7 cellular contexts compared by ENCODE assay signal in the genomic region with DNA sequence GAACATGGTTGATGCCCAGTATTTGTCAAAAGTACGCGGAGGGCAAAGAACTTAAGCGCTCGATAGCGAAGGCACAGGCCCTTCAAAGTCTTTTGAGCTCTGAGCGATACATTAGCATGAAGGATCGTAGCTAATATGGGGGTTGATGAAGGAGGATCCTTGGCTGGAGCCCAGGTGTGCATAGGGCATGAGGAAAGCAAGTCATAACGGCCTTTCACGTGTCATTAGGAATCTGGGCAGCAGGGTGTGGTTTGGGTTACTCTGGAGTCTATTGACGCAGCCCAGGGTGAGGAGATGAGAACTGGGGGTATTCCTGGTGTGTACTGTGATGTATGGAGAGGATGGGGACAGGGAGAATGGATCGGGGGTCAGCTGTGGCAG. TPM values are rescaled to one million over a fixed set of nuclear protein-coding genes. Genes with fewer than 3 reads are reported as not detected.
DNase-seq lines count a peak whose midpoint lies in the region; ATAC-seq, FAIRE-seq and TF ChIP-seq lines count a peak whose summit lies in the region.

No MANE protein-coding gene starts in this region.

- H3K27ac ChIP-seq in mucosa of rectum (ENCODE audit: low read depth in 2 of 2, low read length in 2 of 2), result peak overlapping the region; percentile 97 to 98

- in situ Hi-C loops in SK-MEL-5 (cut with HindIII; ENCODE audit: low pct_unique_long_range_greater_than_20kb, low sequenced_read_pairs), result no loop called here

- H3K4me3 ChIP-seq in GM06990 (replicated peaks; ENCODE audit: low read depth, low read length) (peak overlapping the region; percentile 90), epithelial cell of esophagus (ENCODE audit: low read length) (peak overlapping the region; percentile 82), mucosa of rectum (ENCODE audit: low read length in 2 of 2) (peak overlapping the region; percentile 80 to 93)

- no peak for DNase-seq in GM06990 (ENCODE audit: extremely low read depth, insufficient read length)
- peak; percentile 40 for DNase-seq in SK-MEL-5 (ENCODE audit: low read depth, low spot score)
- DNase-seq in epithelial cell of esophagus (ENCODE audit: low read depth), result peak; percentile 59
- peak; percentile 40 for DNase-seq in urothelium cell line (ENCODE audit: low spot score)

- no peak for TF ChIP-seq CTCF in GM06990 (IDR thresholded peaks at IDR 0.05; ENCODE audit: insufficient read depth, low read length, poor library complexity, severe bottlenecking)
- no peak for TF ChIP-seq CTCF in epithelial cell of esophagus (IDR thresholded peaks at IDR 0.05; ENCODE audit: insufficient read depth, low read depth, low read length, missing control alignments)

- peaks cover 9 to 12% of the 10 kb centered on the region in 2 donors for H3K4me1 ChIP-seq in mucosa of rectum (ENCODE audit: control insufficient read depth in 2 of 2, insufficient read depth in 2 of 2, low read length in 2 of 2)

- H3K9me3 ChIP-seq in mucosa of rectum (ENCODE audit: control insufficient read depth in 2 of 2, low read length in 2 of 2), result no peaks in the 10 kb centered on the region

- peak overlapping the region; percentile 94 to 97 for H3K9ac ChIP-seq in mucosa of rectum (ENCODE audit: low read depth in 1 of 2, low read length in 2 of 2)

- FAIRE-seq in urothelium cell line (lab: Jason Lieb, UNC), result no peak

- ATAC-seq in HG02885 (IDR thresholded peaks at IDR 0.05; ENCODE audit: poor library complexity, unreplicated experiment), result peak; percentile 2
- ATAC-seq in GM21825 (IDR thresholded peaks at IDR 0.05; ENCODE audit: unreplicated experiment), result no peak

- no peaks in the 10 kb centered on the region for H3K27me3 ChIP-seq in GM06990 (replicated peaks; ENCODE audit: control insufficient read depth, insufficient read depth, low read length)
- H3K27me3 ChIP-seq in mucosa of rectum (ENCODE audit: control insufficient read depth in 2 of 2, insufficient read depth in 2 of 2, low read length in 2 of 2), result no peaks in the 10 kb centered on the region

- H3K36me3 ChIP-seq in GM06990 (ENCODE audit: control insufficient read depth, insufficient read depth, low read length) (peaks cover 4% of the 10 kb centered on the region), mucosa of rectum (ENCODE audit: control insufficient read depth in 2 of 2, insufficient read depth in 2 of 2, low read length in 2 of 2) (peaks cover 6 to 14% of the 10 kb centered on the region in 2 donors)

RNA-seq across cellular contexts. Expression of a gene that starts 0.6 kb away (rescaled TPM):
- 25.5 and 32.7 TPM in 2 replicates for total RNA-seq in SK-MEL-5 (2014; rRNA removed; shearing (Covaris generic))
- polyA plus RNA-seq in SK-MEL-5 (2015; cell fraction: cytosol; rRNA removed), result 27.2 and 40.3 TPM in 2 replicates
- 24.4 and 25.0 TPM in 2 replicates for polyA plus RNA-seq in SK-MEL-5 (2015; cell fraction: nucleus; rRNA removed)

RNA-seq across cellular contexts. Expression of a gene that starts 31.7 kb away (rescaled TPM):
- total RNA-seq in SK-MEL-5 (2014; rRNA removed; shearing (Covaris generic)), result not detected in 2 replicates
- polyA plus RNA-seq in SK-MEL-5 (2015; cell fraction: cytosol; rRNA removed), result not detected in 2 replicates
- polyA plus RNA-seq in SK-MEL-5 (2015; cell fraction: nucleus; rRNA removed), result not detected in 2 replicates
